Comparison of ENCODE assay signal across 14 cellular contexts in genomic region chr9:135884328-135885035, GRCh38. TPM values are rescaled to one million over a fixed set of nuclear protein-coding genes. Genes with fewer than 3 reads are reported as not detected.
DNase-seq lines count a peak whose midpoint lies in the region; ATAC-seq and TF ChIP-seq lines count a peak whose summit lies in the region.
"Had no signal": no experiment of that assay in that cellular context is flagged by ENCODE, and none has a peak within 500 bp of the region (broad histone marks: within the 10 kb centered on the region; RNA-seq: fewer than 3 reads in every experiment).

No MANE protein-coding gene starts in this region.

- intact Hi-C loops in dendritic cell treated with granulocyte-macrophage colony-stimulating factor and Interleukin-4, amounts not matched to agents 40 ng/mL and 50 ng/mL, for 4 days (cut with micrococcal nuclease), result no loop called here
- intact Hi-C loops in heart right ventricle (cut with DNase I), result no loop called here
- intact Hi-C loops in lower lobe of right lung (cut with DNase I), result no loop called here

- ATAC-seq in heart right ventricle (no peak), lower lobe of right lung (no peak)
- ATAC-seq: left lobe of liver had no signal

- TF ChIP-seq CTCF in neural crest cell (conservative IDR thresholded peaks at IDR 0.05) (no peak), heart right ventricle (IDR thresholded peaks at IDR 0.05) (no peak), lower lobe of right lung (IDR thresholded peaks at IDR 0.05) (no peak)

- H3K27ac Mint-ChIP-seq in dendritic cell treated with granulocyte-macrophage colony-stimulating factor and Interleukin-4, amounts not matched to agents 40 ng/mL and 50 ng/mL, for 4 days, result peak overlapping the region; percentile 91
- H3K27ac Mint-ChIP-seq in neural crest cell (ENCODE audit: unreplicated experiment), result peak overlapping the region; percentile 19
- H3K27ac Mint-ChIP-seq: activated B cell treated with CpG ODN at 0.5 μM for 24 hours had no signal

- H3K27ac ChIP-seq in BLaER1, result peak overlapping the region; percentile 52; the same call in 1 of the 2 replicates
- H3K27ac ChIP-seq in heart right ventricle, result no peak overlapping the region
- no peak overlapping the region for H3K27ac ChIP-seq in lower lobe of right lung
- H3K27ac ChIP-seq: ovary had no signal

- peak overlapping the region; percentile 99 for H3K4me2 ChIP-seq in BLaER1

- peaks cover 35% of the 10 kb centered on the region for H3K36me3 Mint-ChIP-seq in dendritic cell treated with granulocyte-macrophage colony-stimulating factor and Interleukin-4, amounts not matched to agents 40 ng/mL and 50 ng/mL, for 4 days (ENCODE audit: low read depth)
- H3K36me3 Mint-ChIP-seq in neural crest cell (ENCODE audit: low read depth), result no peaks in the 10 kb centered on the region

- DNase-seq in MG63 (peak; percentile 16), neural crest cell (ENCODE audit: low read depth, low spot score) (no peak), NCI-H2171 (lab: John Stamatoyannopoulos, UW) (no peak), heart right ventricle (no peak), lower lobe of right lung (no peak), NCI-H2029 treated with DMSO at 0.1 percent for 48 hours (lab: John Stamatoyannopoulos, UW) (no peak)
- DNase-seq: activated B cell treated with CpG ODN at 0.5 μM for 24 hours; foreskin melanocyte; ovary; stimulated activated CD4-positive, alpha-beta T cell treated with anti-CD3 and anti-CD28 coated beads, Interleukin-4, amount 100 ng/mL, for 4 hours had no signal

- no peaks in the 10 kb centered on the region for H3K9me3 Mint-ChIP-seq in dendritic cell treated with granulocyte-macrophage colony-stimulating factor and Interleukin-4, amounts not matched to agents 40 ng/mL and 50 ng/mL, for 4 days
- H3K9me3 Mint-ChIP-seq in neural crest cell, result no peaks in the 10 kb centered on the region
- H3K9me3 Mint-ChIP-seq: activated B cell treated with CpG ODN at 0.5 μM for 24 hours had no signal

- H3K9me3 ChIP-seq in BLaER1, result no peaks in the 10 kb centered on the region
- no peaks in the 10 kb centered on the region for H3K9me3 ChIP-seq in MG63
- H3K9me3 ChIP-seq in heart right ventricle, result no peaks in the 10 kb centered on the region
- H3K9me3 ChIP-seq in lower lobe of right lung, result no peaks in the 10 kb centered on the region
- H3K9me3 ChIP-seq: BE2C, ovary had no signal

- H3K27me3 Mint-ChIP-seq in dendritic cell treated with granulocyte-macrophage colony-stimulating factor and Interleukin-4, amounts not matched to agents 40 ng/mL and 50 ng/mL, for 4 days, result no peaks in the 10 kb centered on the region
- no peaks in the 10 kb centered on the region for H3K27me3 Mint-ChIP-seq in neural crest cell (ENCODE audit: low read depth)
- H3K27me3 Mint-ChIP-seq: activated B cell treated with CpG ODN at 0.5 μM for 24 hours had no signal

- H3K9ac ChIP-seq in BLaER1, result peak overlapping the region; percentile 39; the same call in 1 of the 2 replicates

- peaks cover 32% of the 10 kb centered on the region for H3K36me3 ChIP-seq in BLaER1
- H3K36me3 ChIP-seq in MG63, result 0 out of 2 replicates have a peak, but pooled peaks cover 4% of the 10 kb centered on the region
- peaks cover 0 to 30% (median 2%) of the 10 kb centered on the region in 9 donors for H3K36me3 ChIP-seq in heart right ventricle
- peaks cover 28% of the 10 kb centered on the region for H3K36me3 ChIP-seq in lower lobe of right lung
- H3K36me3 ChIP-seq: ovary had no signal

- H3K27me3 ChIP-seq in BLaER1 (no peaks in the 10 kb centered on the region), MG63 (no peaks in the 10 kb centered on the region), heart right ventricle (no peaks in the 10 kb centered on the region), lower lobe of right lung (ENCODE audit: low read depth) (no peaks in the 10 kb centered on the region)
- H3K27me3 ChIP-seq: BE2C, ovary had no signal

- peaks cover 78% of the 10 kb centered on the region for H3K4me1 Mint-ChIP-seq in dendritic cell treated with granulocyte-macrophage colony-stimulating factor and Interleukin-4, amounts not matched to agents 40 ng/mL and 50 ng/mL, for 4 days (ENCODE audit: low read depth)
- H3K4me1 Mint-ChIP-seq in neural crest cell, result peaks cover 58% of the 10 kb centered on the region

- 81 to 86% methylated on average over 16 of the region's 16 CpGs for WGBS in heart right ventricle, 2 donors

- H3K4me1 ChIP-seq in BLaER1, result peaks cover 68% of the 10 kb centered on the region
- peaks cover 23 to 70% (median 47%) of the 10 kb centered on the region in 9 donors for H3K4me1 ChIP-seq in heart right ventricle
- peaks cover 44% of the 10 kb centered on the region for H3K4me1 ChIP-seq in lower lobe of right lung

- no peak overlapping the region for H3K4me3 Mint-ChIP-seq in dendritic cell treated with granulocyte-macrophage colony-stimulating factor and Interleukin-4, amounts not matched to agents 40 ng/mL and 50 ng/mL, for 4 days
- H3K4me3 Mint-ChIP-seq in neural crest cell, result no peak overlapping the region
- H3K4me3 Mint-ChIP-seq: activated B cell treated with CpG ODN at 0.5 μM for 24 hours had no signal

- H4K20me1 ChIP-seq in BLaER1, result peaks cover 100% of the 10 kb centered on the region

- H3K4me3 ChIP-seq in BLaER1 (no peak overlapping the region), MG63 (no peak overlapping the region), heart right ventricle (no peak overlapping the region), lower lobe of right lung (no peak overlapping the region)
- H3K4me3 ChIP-seq: ovary had no signal

RNA-seq across cellular contexts. Expression of gene CAMSAP1, which starts 22.9 kb away (rescaled TPM):
- 11.1 and 14.5 TPM in 2 replicates for total RNA-seq in MG63 (2014; rRNA removed; shearing (Covaris generic); ENCODE audit: low replicate concordance)
- total RNA-seq in neural crest cell (79.3 and 80.8 TPM in 2 replicates), heart right ventricle (10 to 100 TPM; 15.6 to 25.0 (median 20.6) TPM), lower lobe of right lung (34.4 TPM)
- 10 to 100 TPM in 1 of 2 donors, 1 to 10 TPM in 1; 6.7 to 10.5 TPM for polyA plus RNA-seq in heart right ventricle
